In the genomic region with DNA sequence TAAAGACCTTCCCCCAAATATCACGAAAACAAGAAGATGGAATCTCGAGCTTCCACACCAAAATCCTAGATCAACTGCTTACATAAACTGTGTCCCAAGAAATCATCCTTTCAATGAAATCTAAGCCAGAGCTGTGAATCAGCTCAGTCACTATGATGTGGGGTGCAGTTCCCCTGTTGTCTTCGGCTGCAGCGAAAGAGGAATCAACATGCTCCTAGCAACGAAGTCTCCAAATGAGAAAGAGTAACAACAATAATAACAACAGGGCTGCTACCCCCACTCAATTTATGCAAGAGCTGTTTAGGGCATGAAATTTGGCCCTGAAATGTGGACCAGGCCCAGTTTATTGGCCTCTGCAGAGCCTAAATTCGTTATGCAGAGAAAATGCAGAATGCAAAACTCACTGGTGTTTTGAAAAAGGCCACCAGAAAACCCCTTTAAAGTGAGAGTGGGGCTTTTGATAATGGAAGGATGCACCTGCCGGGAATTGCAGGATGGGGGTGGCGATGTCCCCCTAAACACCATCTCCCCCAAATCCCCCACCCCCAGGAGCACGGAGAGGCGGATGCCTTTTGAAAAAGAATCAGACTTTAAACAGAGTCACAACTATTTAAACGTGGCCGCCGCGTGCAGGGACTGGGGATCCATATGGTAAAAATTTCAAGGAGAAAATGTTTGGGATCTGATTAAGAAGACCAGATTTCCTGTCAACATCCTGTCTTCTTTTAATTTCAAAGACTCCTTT, we compare ENCODE assay signal across 9 cellular contexts. TPM values are rescaled to one million over a fixed set of nuclear protein-coding genes. Genes with fewer than 3 reads are reported as not detected.
A peak's percentile ranks its signal among the peaks of the same experiment; 100 is the strongest.
DNase-seq lines count a peak whose midpoint lies in the region; FAIRE-seq and TF ChIP-seq lines count a peak whose summit lies in the region.
"Had no signal": no experiment of that assay in that cellular context is flagged by ENCODE, and none has a peak within 500 bp of the region (broad histone marks: within the 10 kb centered on the region; RNA-seq: fewer than 3 reads in every experiment).

No MANE protein-coding gene starts in this region.

- no peak overlapping the region for H3K4me3 Mint-ChIP-seq in Calu3 (ENCODE audit: low read depth, unreplicated experiment)

- no peak for FAIRE-seq in small intestine (lab: Jason Lieb, UNC)

- no peak for TF ChIP-seq CTCF in GM12875 (IDR thresholded peaks at IDR 0.05; ENCODE audit: borderline replicate concordance, insufficient read depth, low read depth, low read length)
- TF ChIP-seq CTCF in dorsolateral prefrontal cortex (IDR thresholded peaks at IDR 0.05 in 54 of 56, conservative IDR thresholded peaks at IDR 0.05 in 2 of 56; ENCODE audit: low read depth in 1 of 56, partially characterized antibody in 56 of 56), result no peak
- TF ChIP-seq CTCF in neutrophil (IDR thresholded peaks at IDR 0.05), result no peak
- TF ChIP-seq CTCF in Calu3 (IDR thresholded peaks at IDR 0.05; ENCODE audit: unreplicated experiment), result no peak
- no peak for TF ChIP-seq CTCF in prostate gland (IDR thresholded peaks at IDR 0.05)

- H3K27ac ChIP-seq in dorsolateral prefrontal cortex, result no peak overlapping the region
- H3K27ac ChIP-seq in neutrophil, result no peak overlapping the region
- no peak overlapping the region for H3K27ac ChIP-seq in prostate gland
- H3K27ac ChIP-seq in small intestine (ENCODE audit: low read depth in 1 of 2, low read length in 1 of 2), result peak overlapping the region in 1 of 2 donors; percentile 85

- DNase-seq in NAMALWA (ENCODE audit: low spot score), result peak; percentile 40
- no peak for DNase-seq in dorsolateral prefrontal cortex
- no peak for DNase-seq in NCI-H2171 treated with DMSO at 0.1 percent for 48 hours (lab: John Stamatoyannopoulos, UW)
- no peak for DNase-seq in Calu3
- DNase-seq in prostate gland (ENCODE audit: low spot score), result no peak
- DNase-seq in small intestine, result no peak
- DNase-seq: NCI-H510A had no signal

- no peaks in the 10 kb centered on the region for H3K36me3 Mint-ChIP-seq in Calu3 (ENCODE audit: insufficient read depth, unreplicated experiment)

- CTCF ChIA-PET in Calu3 (lab: Charles Lee), result no interaction called here

- H3K4me1 ChIP-seq in neutrophil (ENCODE audit: control insufficient read depth in 1 of 2, insufficient read depth in 1 of 2, low read depth in 1 of 2, low read length in 1 of 2), result peaks cover 35 to 37% of the 10 kb centered on the region in 2 experiments
- no peaks in the 10 kb centered on the region for H3K4me1 ChIP-seq in prostate gland (replicated peaks)
- H3K4me1 ChIP-seq in small intestine (ENCODE audit: control insufficient read depth in 2 of 2, insufficient read depth in 1 of 2, low read depth in 1 of 2, low read length in 1 of 2), result peaks cover 3 to 5% of the 10 kb centered on the region in 2 donors

- H3K4me3 ChIP-seq in GM12875 (ENCODE audit: low read depth, low read length) (peak overlapping the region; percentile 94), dorsolateral prefrontal cortex (peak overlapping the region in 30 of 59 donors; percentile 13 to 56 (median 44)), neutrophil (ENCODE audit: low read depth in 1 of 2, low read length in 1 of 2) (peak overlapping the region; percentile 74 to 78), prostate gland (peak overlapping the region in 1 of 2 donors; percentile 22), small intestine (ENCODE audit: low read depth in 1 of 2, low read length in 2 of 2) (peak overlapping the region in 1 of 2 donors; percentile 47)

- H3K27ac Mint-ChIP-seq in Calu3 (ENCODE audit: unreplicated experiment), result no peak overlapping the region

- no peak for TF ChIP-seq POLR2A in prostate gland (IDR thresholded peaks at IDR 0.05)

- H3K4me1 Mint-ChIP-seq in Calu3 (ENCODE audit: low read depth, unreplicated experiment), result no peaks in the 10 kb centered on the region

- H3K9me3 ChIP-seq in neutrophil, result no peaks in the 10 kb centered on the region
- no peaks in the 10 kb centered on the region for H3K9me3 ChIP-seq in prostate gland
- no peaks in the 10 kb centered on the region for H3K9me3 ChIP-seq in small intestine (ENCODE audit: control insufficient read depth, low read depth)

- no peaks in the 10 kb centered on the region for H3K9me3 Mint-ChIP-seq in Calu3 (ENCODE audit: low read depth, unreplicated experiment)

- intact Hi-C loops in dorsolateral prefrontal cortex (cut with DNase I) (no loop called here), Calu3 (cut with micrococcal nuclease; ENCODE audit: unreplicated experiment) (loop anchor here (5.0 kb wide), 1 partner anchor 174 kb away; no protein-coding TSS in a partner anchor), prostate gland (cut with DNase I) (no loop called here)

- H3K36me3 ChIP-seq in neutrophil (peaks cover 10% of the 10 kb centered on the region), prostate gland (no peaks in the 10 kb centered on the region), small intestine (ENCODE audit: control insufficient read depth in 2 of 2, insufficient read depth in 2 of 2, low read length in 2 of 2) (no peaks in the 10 kb centered on the region)

- H3K27me3 ChIP-seq in dorsolateral prefrontal cortex (peaks cover 8 to 88% (median 77%) of the 10 kb centered on the region in 45 donors), neutrophil (peaks cover 9% of the 10 kb centered on the region), prostate gland (replicated peaks; ENCODE audit: insufficient read depth) (peaks cover 43% of the 10 kb centered on the region), small intestine (ENCODE audit: control insufficient read depth in 2 of 2, insufficient read depth in 2 of 2, low read length in 2 of 2) (peaks cover 9 to 31% of the 10 kb centered on the region in 2 donors)

- BruUV-seq in Calu3 (replicated peaks; lab: Mats Ljungman, UMichigan), result no TSS peak

- WGBS in prostate gland, result 24% methylated on average over 14 of the region's 14 CpGs
- 9 to 15% (median 12%) methylated on average over 14 of the region's 14 CpGs for WGBS in small intestine, 3 donors

- peaks cover 77% of the 10 kb centered on the region for H3K27me3 Mint-ChIP-seq in Calu3 (ENCODE audit: unreplicated experiment)

RNA-seq across cellular contexts. Expression of gene RUNX3, which starts 2.0 kb away (rescaled TPM):
- total RNA-seq in dorsolateral prefrontal cortex (1 to 10 TPM in 55 of 120 experiments, under 1 TPM in 65; 0.29 to 3.9 (median 0.96) TPM), Calu3 (2022) (0.28 and 1.3 TPM in 2 replicates), prostate gland (1 to 10 TPM; 2.5 to 3.4 TPM)
- 1 to 10 TPM; 1.1 to 5.4 (median 2.2) TPM for polyA plus RNA-seq in small intestine
